In the genomic region with DNA sequence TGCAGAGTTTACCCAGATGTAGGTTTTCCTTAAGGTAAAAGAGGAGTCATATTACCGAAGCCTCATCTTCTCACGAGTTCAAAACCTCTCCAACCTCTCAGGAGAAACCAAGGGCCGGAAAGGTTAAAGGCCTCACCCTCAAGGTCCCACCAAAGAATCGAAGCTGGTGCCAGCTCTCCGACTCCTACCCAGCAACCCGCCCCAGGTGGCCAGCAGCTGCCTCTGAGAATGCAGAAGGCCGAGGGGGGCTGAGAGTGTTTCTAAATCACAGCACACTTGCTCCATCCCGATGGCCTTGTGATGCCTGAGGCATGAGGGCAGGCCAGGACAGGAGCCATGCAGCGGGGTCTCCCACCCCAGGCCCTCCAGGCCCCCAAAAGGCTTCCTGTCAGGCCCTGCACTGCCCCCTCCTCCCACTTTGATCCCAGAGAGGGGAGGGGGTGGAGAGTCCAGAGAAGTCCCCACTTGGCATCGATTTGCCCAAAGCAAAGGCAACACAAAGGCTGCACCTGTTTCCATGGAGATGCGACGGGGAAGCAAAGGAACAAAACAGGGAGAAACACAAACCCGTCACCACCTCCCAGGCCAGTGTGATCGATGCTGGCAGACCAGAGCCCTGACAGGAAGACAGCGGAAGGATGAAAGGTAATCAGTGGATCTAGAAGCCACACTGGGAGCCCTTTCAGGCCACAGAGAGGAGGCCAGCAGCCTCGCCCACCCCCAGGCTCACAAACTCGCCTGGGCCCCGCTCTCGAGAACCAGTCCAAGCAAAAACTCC, we compare ENCODE assay signal across 10 cellular contexts. TPM values are rescaled to one million over a fixed set of nuclear protein-coding genes. Genes with fewer than 3 reads are reported as not detected.
A peak's percentile ranks its signal among the peaks of the same experiment; 100 is the strongest.
DNase-seq lines count a peak whose midpoint lies in the region; ATAC-seq and TF ChIP-seq lines count a peak whose summit lies in the region.
"Had no signal": no experiment of that assay in that cellular context is flagged by ENCODE, and none has a peak within 500 bp of the region (broad histone marks: within the 10 kb centered on the region; RNA-seq: fewer than 3 reads in every experiment).

No MANE protein-coding gene starts in this region.

- H3K4me1 ChIP-seq in thoracic aorta (ENCODE audit: control insufficient read depth in 1 of 2, low read depth in 2 of 2) = peaks cover 33 to 85% of the 10 kb centered on the region in 2 donors

- in situ Hi-C loops in brain microvascular endothelial cell (cut with HindIII; ENCODE audit: low pct_ligation_motif_present, low sequenced_read_pairs) = no loop called here

- H3K27ac ChIP-seq in layer of hippocampus (ENCODE audit: low read depth, low read length) (peak overlapping the region; percentile 91), thoracic aorta (peak overlapping the region; percentile 35 to 44), brain microvascular endothelial cell (no peak overlapping the region)
- H3K27ac ChIP-seq: KMS-11, right lobe of liver had no signal

- H3K27me3 ChIP-seq in layer of hippocampus (ENCODE audit: control insufficient read depth, insufficient read depth, low read length) (no peaks in the 10 kb centered on the region), thoracic aorta (replicated peaks; ENCODE audit: insufficient read depth) (no peaks in the 10 kb centered on the region), brain microvascular endothelial cell (replicated peaks) (no peaks in the 10 kb centered on the region)
- H3K27me3 ChIP-seq: right lobe of liver had no signal

- no peak for TF ChIP-seq CTCF in thoracic aorta (IDR thresholded peaks at IDR 0.05)
- TF ChIP-seq CTCF in brain microvascular endothelial cell (IDR thresholded peaks at IDR 0.05; ENCODE audit: low read depth, low read length, missing control alignments) = no peak

- peak; percentile 94 for DNase-seq in NCI-H146 (lab: John Stamatoyannopoulos, UW)
- peak; percentile 50 for DNase-seq in SK-N-DZ (ENCODE audit: low spot score)
- no peak for DNase-seq in thoracic aorta (ENCODE audit: low spot score)
- no peak for DNase-seq in stimulated activated CD4-positive, alpha-beta T cell treated with anti-CD3 and anti-CD28 coated beads, Interleukin-1b, Interleukin-23, amount 100 ng/mL, for 48 hours
- no peak for DNase-seq in NCI-H1048 (lab: John Stamatoyannopoulos, UW)
- no peak for DNase-seq in brain microvascular endothelial cell
- DNase-seq: right lobe of liver, T1000 had no signal

- no peak for ATAC-seq in thoracic aorta (ENCODE audit: insufficient number of reproducible peaks, low FRiP score, low read depth)

- no peaks in the 10 kb centered on the region for H3K9me3 ChIP-seq in thoracic aorta
- H3K9me3 ChIP-seq: right lobe of liver had no signal

- H3K36me3 ChIP-seq in thoracic aorta (no peaks in the 10 kb centered on the region), brain microvascular endothelial cell (replicated peaks) (no peaks in the 10 kb centered on the region)
- H3K36me3 ChIP-seq: right lobe of liver had no signal

- H3K4me3 ChIP-seq in thoracic aorta = no peak overlapping the region
- H3K4me3 ChIP-seq in brain microvascular endothelial cell (ENCODE audit: low read depth, low read length) = no peak overlapping the region
- H3K4me3 ChIP-seq: right lobe of liver had no signal

RNA-seq across cellular contexts. Expression of a gene that starts 39.0 kb away (rescaled TPM):
- 10.0 and 12.3 TPM in 2 replicates for polyA plus RNA-seq in SK-N-DZ (2014; cell fraction: cytosol; rRNA removed)
- 40.2 TPM in 2 replicates for polyA plus RNA-seq in SK-N-DZ (2014; cell fraction: nucleus; rRNA removed)
- 10 to 100 TPM; 32.7 to 93.1 TPM for total RNA-seq in thoracic aorta

Comparison
In these comparisons a context has a peak if more than half of its experiments do, and no peak if none do; other contexts are left out.
1. DNase-seq: peak in NCI-H146 (single experiment) and SK-N-DZ (single experiment); none in thoracic aorta (single experiment), stimulated activated CD4-positive, alpha-beta T cell treated with anti-CD3 and anti-CD28 coated beads, Interleukin-1b, Interleukin-23, amount 100 ng/mL, for 48 hours (single experiment), NCI-H1048 (single experiment) and brain microvascular endothelial cell (single experiment).